ENCODE assay signal across 1 cellular context in the genomic region with DNA sequence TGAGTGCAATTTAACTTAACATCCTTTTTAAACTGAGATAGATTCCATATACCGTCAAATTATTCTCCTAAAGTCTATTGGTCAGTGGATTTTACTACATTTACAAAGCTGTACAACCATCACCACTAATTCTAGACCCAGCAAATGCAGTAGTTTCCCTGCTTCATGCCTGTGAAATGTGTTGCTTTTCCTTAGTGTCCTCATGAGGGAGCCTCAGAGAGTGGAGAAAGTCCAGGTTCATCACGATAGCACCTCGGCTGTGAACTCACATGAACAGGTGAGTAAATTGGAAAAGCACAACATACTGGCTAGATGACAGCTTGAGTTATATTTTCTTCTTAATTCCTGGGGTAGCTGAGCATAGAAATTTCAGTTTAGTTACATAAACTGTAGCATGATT.
TF ChIP-seq lines count a peak whose summit lies in the region.

No MANE protein-coding gene starts in this region.

TF ChIP-seq in GM23338, 12 proteins besides CTCF, POLR2A, EP300 and RAD21 (continued from another document):
- TF ChIP-seq REST (IDR thresholded peaks at IDR 0.05; ENCODE audit: unreplicated experiment) (no peak), EZH2phosphoT487 (IDR thresholded peaks at IDR 0.05; ENCODE audit: unreplicated experiment) (no peak), ZNF462 (CRISPR knock-in tag; IDR thresholded peaks at IDR 0.05) (no peak), ZNF114 (CRISPR knock-in tag; IDR thresholded peaks at IDR 0.05) (no peak)
